ENCODE assay signal across 1 cellular context in genomic region chr3:183349421-183350157, GRCh38.
A peak's percentile ranks its signal among the peaks of the same experiment; 100 is the strongest.
TF ChIP-seq lines count a peak whose summit lies in the region.

No MANE protein-coding gene starts in this region.

TF ChIP-seq in K562, 482 proteins besides CTCF, POLR2A, EP300 and RAD21 (continued from another document and continues in another):
- no peak for TF ChIP-seq ZNF609 (CRISPR knock-in tag; IDR thresholded peaks at IDR 0.05; ENCODE audit: borderline replicate concordance)
- no peak for TF ChIP-seq ZBTB11 (CRISPR knock-in tag; IDR thresholded peaks at IDR 0.05)
- no peak for TF ChIP-seq JUND (IDR thresholded peaks at IDR 0.05; ENCODE audit: borderline replicate concordance, low read depth, low read length)
- TF ChIP-seq JUND (tag; IDR thresholded peaks at IDR 0.05; ENCODE audit: borderline replicate concordance, low read depth, low read length) = peak; percentile 20; the same call in 1 of the 3 replicates
- TF ChIP-seq ILK (tag; IDR thresholded peaks at IDR 0.05; ENCODE audit: borderline replicate concordance, low read depth) = no peak
- TF ChIP-seq BHLHE40 (IDR thresholded peaks at IDR 0.05; ENCODE audit: low read length) = no peak
- no peak for TF ChIP-seq ZFP36 (IDR thresholded peaks at IDR 0.05; ENCODE audit: low read depth, low read length, partially characterized antibody)
- no peak for TF ChIP-seq SAFB2 (IDR thresholded peaks at IDR 0.05; ENCODE audit: borderline replicate concordance, low read depth, low read length, severe bottlenecking)
- no peak for TF ChIP-seq THRA (IDR thresholded peaks at IDR 0.05)
- TF ChIP-seq ATF6 (CRISPR knock-in tag; IDR thresholded peaks at IDR 0.05) = no peak
- TF ChIP-seq AFF1 (IDR thresholded peaks at IDR 0.05; ENCODE audit: low read depth in 1 of 2, partially characterized antibody in 2 of 2) = no peak
- no peak for TF ChIP-seq ZNF830 (CRISPR knock-in tag; IDR thresholded peaks at IDR 0.05)
- TF ChIP-seq MYNN (IDR thresholded peaks at IDR 0.05) = no peak
- TF ChIP-seq MYNN (CRISPR knock-in tag; IDR thresholded peaks at IDR 0.05) = no peak
- TF ChIP-seq PBX2 (CRISPR knock-in tag; IDR thresholded peaks at IDR 0.05; ENCODE audit: low read depth) = no peak
- 0 out of 2 replicates have a peak, but pooled peaks have one; percentile 41 for TF ChIP-seq PBX2 (tag; conservative IDR thresholded peaks at IDR 0.05; ENCODE audit: low read depth)
- no peak for TF ChIP-seq JUN (IDR thresholded peaks at IDR 0.05; ENCODE audit: borderline replicate concordance, low read depth, low read length)
- TF ChIP-seq JUN (CRISPR knock-in tag; IDR thresholded peaks at IDR 0.05; ENCODE audit: borderline replicate concordance) = no peak
- no peak for TF ChIP-seq PHF21A (IDR thresholded peaks at IDR 0.05; ENCODE audit: borderline replicate concordance, low read depth)
- no peak for TF ChIP-seq BRF2 (IDR thresholded peaks at IDR 0.05; ENCODE audit: borderline replicate concordance, insufficient read depth, insufficient read length)
- TF ChIP-seq TARDBP (IDR thresholded peaks at IDR 0.05) = no peak
- no peak for TF ChIP-seq SNRNP70 (optimal IDR thresholded peaks at IDR 0.05; ENCODE audit: low read depth, low read length)
- TF ChIP-seq RBM39 (optimal IDR thresholded peaks at IDR 0.05; ENCODE audit: low read depth, low read length) = no peak
